8 cellular contexts compared by ENCODE assay signal in genomic region chr13:66660013-66660804, GRCh38.
DNase-seq lines count a peak whose midpoint lies in the region; ATAC-seq, FAIRE-seq and TF ChIP-seq lines count a peak whose summit lies in the region.

No MANE protein-coding gene starts in this region.

- H3K27ac Mint-ChIP-seq in mesothelial cell of epicardium = peak overlapping the region; percentile 19
- H3K27ac Mint-ChIP-seq in natural killer cell treated with Interleukin-12 subunit alpha and Interleukin-12 subunit beta and Interleukin-15 and Interleukin-18, amount 100 ng/mL, for 72 hours = no peak overlapping the region

- peak overlapping the region; percentile 59 for H3K27ac ChIP-seq in Panc1 (ENCODE audit: low read length)

- H3K27me3 Mint-ChIP-seq in mesothelial cell of epicardium (ENCODE audit: low read depth) = no peaks in the 10 kb centered on the region
- H3K27me3 Mint-ChIP-seq in natural killer cell treated with Interleukin-12 subunit alpha and Interleukin-12 subunit beta and Interleukin-15 and Interleukin-18, amount 100 ng/mL, for 72 hours = no peaks in the 10 kb centered on the region

- BruUV-seq in Panc1 (replicated peaks; lab: Mats Ljungman, UMichigan) = no TSS peak

- H3K27me3 ChIP-seq in Panc1 (ENCODE audit: control insufficient read depth, insufficient read depth, low read length) = no peaks in the 10 kb centered on the region

- no peaks in the 10 kb centered on the region for H3K9me3 Mint-ChIP-seq in mesothelial cell of epicardium
- H3K9me3 Mint-ChIP-seq in natural killer cell treated with Interleukin-12 subunit alpha and Interleukin-12 subunit beta and Interleukin-15 and Interleukin-18, amount 100 ng/mL, for 72 hours = peaks cover 4% of the 10 kb centered on the region

- DNase-seq in Panc1 (ENCODE audit: low read depth, low spot score) = peak; percentile 54
- no peak for DNase-seq in mesothelial cell of epicardium (ENCODE audit: low spot score in 2 of 2, unreplicated experiment in 2 of 2)
- no peak for DNase-seq in retina
- DNase-seq in NCI-H187 (lab: John Stamatoyannopoulos, UW) = no peak
- no peak for DNase-seq in HTR-8/SVneo (ENCODE audit: insufficient read length, low spot score)
- no peak for DNase-seq in natural killer cell treated with Interleukin-12 subunit alpha and Interleukin-12 subunit beta and Interleukin-15 and Interleukin-18, amount 100 ng/mL, for 72 hours (ENCODE audit: low spot score)

- ATAC-seq in GM18867 (IDR thresholded peaks at IDR 0.05; ENCODE audit: unreplicated experiment) = peak; percentile 75
- ATAC-seq in HG02588 (IDR thresholded peaks at IDR 0.05; ENCODE audit: unreplicated experiment) = peak; percentile 67
- ATAC-seq in Panc1 = peak; percentile 77
- ATAC-seq in natural killer cell treated with Interleukin-12 subunit alpha and Interleukin-12 subunit beta and Interleukin-15 and Interleukin-18, amount 100 ng/mL, for 72 hours = no peak

- POLR2A ChIA-PET in Panc1 (lab: Charles Lee) = no interaction called here

- CTCF ChIA-PET in Panc1 (lab: Charles Lee) = no interaction called here

- H3K4me1 Mint-ChIP-seq in mesothelial cell of epicardium = peaks cover 22% of the 10 kb centered on the region
- H3K4me1 Mint-ChIP-seq in natural killer cell treated with Interleukin-12 subunit alpha and Interleukin-12 subunit beta and Interleukin-15 and Interleukin-18, amount 100 ng/mL, for 72 hours (ENCODE audit: low read depth in 2 of 2) = no peaks in the 10 kb centered on the region

- H3K36me3 Mint-ChIP-seq in mesothelial cell of epicardium = no peaks in the 10 kb centered on the region
- no peaks in the 10 kb centered on the region for H3K36me3 Mint-ChIP-seq in natural killer cell treated with Interleukin-12 subunit alpha and Interleukin-12 subunit beta and Interleukin-15 and Interleukin-18, amount 100 ng/mL, for 72 hours

- FAIRE-seq in HTR-8/SVneo (lab: Jason Lieb, UNC) = no peak

- peaks cover 15% of the 10 kb centered on the region for H3K4me1 ChIP-seq in Panc1 (ENCODE audit: control insufficient read depth, insufficient read depth, low read length)

- H3K9me3 ChIP-seq in Panc1 (ENCODE audit: control insufficient read depth, insufficient read depth, low read depth, low read length) = no peaks in the 10 kb centered on the region

- TF ChIP-seq CTCF in Panc1 (IDR thresholded peaks at IDR 0.05) = no peak
- TF ChIP-seq CTCF in mesothelial cell of epicardium (IDR thresholded peaks at IDR 0.05; ENCODE audit: unreplicated experiment) = no peak

- intact Hi-C loops in Panc1 (cut with micrococcal nuclease; ENCODE audit: unreplicated experiment) = no loop called here

- peak overlapping the region in 1 of 2 experiments; percentile 41; a peak in 2 of 4 replicates for H3K4me3 ChIP-seq in Panc1 (ENCODE audit: low read depth in 2 of 2, low read length in 2 of 2)

- H3K36me3 ChIP-seq in Panc1 (ENCODE audit: control insufficient read depth, insufficient read depth, low read length) = no peaks in the 10 kb centered on the region

- in situ Hi-C loops in Panc1 (cut with HindIII; ENCODE audit: low pct_unique_long_range_greater_than_20kb, low sequenced_read_pairs) = no loop called here

- no peak overlapping the region for H3K4me3 Mint-ChIP-seq in mesothelial cell of epicardium
- no peak overlapping the region for H3K4me3 Mint-ChIP-seq in natural killer cell treated with Interleukin-12 subunit alpha and Interleukin-12 subunit beta and Interleukin-15 and Interleukin-18, amount 100 ng/mL, for 72 hours

Comparison
In these comparisons a context has a peak if more than half of its experiments do, and no peak if none do; other contexts are left out.
1. ATAC-seq: peak in GM18867 (single experiment), HG02588 (single experiment) and Panc1 (single experiment); none in natural killer cell treated with Interleukin-12 subunit alpha and Interleukin-12 subunit beta and Interleukin-15 and Interleukin-18, amount 100 ng/mL, for 72 hours (0 of 2).